32 cellular contexts compared by ENCODE assay signal in the genomic region with DNA sequence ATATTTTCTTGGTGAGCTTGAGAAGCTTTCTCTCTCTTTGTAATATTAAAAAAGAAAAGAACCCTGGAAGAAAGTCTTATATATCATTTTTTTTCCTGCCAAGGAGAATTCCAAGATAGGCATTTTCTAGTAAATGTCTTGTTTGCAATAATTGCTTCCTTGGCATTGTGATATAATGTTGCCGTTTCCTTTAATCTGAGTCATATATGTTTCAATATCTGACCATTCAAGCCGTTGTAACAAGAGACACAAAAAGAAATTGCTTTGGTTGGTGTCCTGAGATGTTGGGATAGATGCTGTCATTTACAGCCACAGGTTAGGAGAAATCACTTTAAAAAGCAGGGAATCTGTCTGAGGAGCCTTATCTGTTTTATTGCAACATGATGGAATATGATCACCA.
"Had no signal": no experiment of that assay in that cellular context is flagged by ENCODE, and none has a peak within 500 bp of the region (broad histone marks: within the 10 kb centered on the region; RNA-seq: fewer than 3 reads in every experiment).

No MANE protein-coding gene starts in this region.

- H3K36me3 ChIP-seq: adrenal gland, cardiac muscle cell, colonic mucosa, esophagus muscularis mucosa, gastrocnemius medialis, WERI-Rb-1 had no signal

- H3K4me3 ChIP-seq: adrenal gland, body of pancreas, cardiac muscle cell, colonic mucosa, dorsolateral prefrontal cortex, esophagus muscularis mucosa, gastrocnemius medialis had no signal

- H3K9me3 ChIP-seq: adrenal gland, body of pancreas, colonic mucosa, esophagus muscularis mucosa, gastrocnemius medialis had no signal

- ATAC-seq: activated CD4-positive, CD25-positive, alpha-beta regulatory T cell treated with anti-CD3 and anti-CD28 coated beads, Interleukin-2, amount 50 U/mL, for 24 hours; activated CD8-positive, alpha-beta T cell treated with anti-CD3 and anti-CD28 coated beads for 36 hours; activated naive CD8-positive, alpha-beta T cell treated with anti-CD3 and anti-CD28 coated beads, Interleukin-2, amount 50 U/mL, for 24 hours; activated T-cell treated with anti-CD3 and anti-CD28 coated beads, Interleukin-2, amount 50 U/mL, for 4 hours; activated T-helper 17 cell treated with anti-CD3 and anti-CD28 coated beads, Interleukin-2, amount 50 U/mL, for 72 hours; body of pancreas; foreskin keratinocyte; gastrocnemius medialis; T-helper 17 cell had no signal

- H3K27me3 ChIP-seq: adrenal gland, body of pancreas, cardiac muscle cell, colonic mucosa, dorsolateral prefrontal cortex, esophagus muscularis mucosa, foreskin keratinocyte, gastrocnemius medialis had no signal

- H3K27ac ChIP-seq: adrenal gland, body of pancreas, cardiac muscle cell, colonic mucosa, dorsolateral prefrontal cortex, esophagus muscularis mucosa, foreskin keratinocyte, gastrocnemius medialis, WERI-Rb-1 had no signal

- DNase-seq: activated B cell treated with CpG ODN at 0.5 μM for 24 hours; activated CD4-positive, alpha-beta T cell treated with anti-CD3 and anti-CD28 coated beads for 48 hours; activated CD4-positive, alpha-beta T cell treated with anti-CD3 and anti-CD28 coated beads, Interleukin-2, amount 50 U/mL, for 1 hour; activated CD4-positive, alpha-beta T cell treated with anti-CD3 and anti-CD28 coated beads, Interleukin-2, amount 50 U/mL, for 48 hours; activated CD8-positive, alpha-beta memory T cell treated with anti-CD3 and anti-CD28 coated beads for 24 hours; activated CD8-positive, alpha-beta T cell treated with anti-CD3 and anti-CD28 coated beads for 36 hours; activated effector memory CD4-positive, alpha-beta T cell treated with Interleukin-2 at 50 U/mL for 16 hours; activated naive CD4-positive, alpha-beta T cell treated with anti-CD3 and anti-CD28 coated beads for 36 hours; activated naive CD8-positive, alpha-beta T cell treated with anti-CD3 and anti-CD28 coated beads for 36 hours; activated naive CD8-positive, alpha-beta T cell treated with anti-CD3 and anti-CD28 coated beads, Interleukin-2, amount 50 U/mL, for 24 hours; activated T-cell treated with anti-CD3 and anti-CD28 coated beads, Interleukin-2, amount 50 U/mL, for 4 hours; amygdala; aorta; body of pancreas; central memory CD4-positive, alpha-beta T cell; cerebellar nuclear complex; colonic mucosa; dorsolateral prefrontal cortex; effector memory CD4-positive, alpha-beta T cell; endodermal cell; erythroblast; foreskin keratinocyte; gastrocnemius medialis; hippocampal formation; T-helper 17 cell; T1000; WERI-Rb-1 had no signal

- H3K4me1 ChIP-seq: adrenal gland, body of pancreas, colonic mucosa, esophagus muscularis mucosa, gastrocnemius medialis had no signal
